ENCODE assay signal across 16 cellular contexts in the genomic region with DNA sequence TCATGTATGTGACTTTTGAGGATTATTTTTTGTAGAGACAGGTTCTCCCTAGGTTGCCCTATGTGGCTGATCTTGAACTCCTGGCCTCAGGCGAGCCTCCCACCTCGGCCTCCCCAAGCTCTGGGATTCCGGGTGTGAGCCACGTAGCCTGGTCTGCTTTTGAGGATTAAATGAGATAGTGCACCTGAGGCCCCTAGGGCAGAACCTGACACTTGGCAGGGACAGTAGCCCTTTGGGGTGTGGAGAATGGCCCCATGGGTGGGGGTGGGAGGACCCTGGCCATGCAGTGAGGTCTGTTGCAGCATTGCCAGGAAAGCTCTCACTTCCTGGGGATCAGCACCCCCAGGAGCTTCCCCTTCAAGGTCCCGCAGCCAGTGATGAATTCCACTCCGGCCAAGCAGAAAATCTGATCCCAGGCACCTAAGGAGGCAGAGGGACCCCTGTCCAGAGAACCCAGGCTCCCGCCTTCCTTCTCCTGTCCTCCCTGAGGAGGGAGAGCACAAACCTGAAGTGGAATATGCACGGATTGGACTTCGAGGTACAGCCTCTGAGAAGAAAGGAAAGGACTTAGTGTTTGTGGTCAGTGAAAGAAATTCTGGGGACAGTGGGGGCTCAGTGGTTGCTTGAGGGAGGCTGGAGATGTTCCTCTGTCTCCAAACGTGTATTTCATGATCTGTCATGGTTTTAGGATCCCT.
A peak's percentile ranks its signal among the peaks of the same experiment; 100 is the strongest.
DNase-seq lines count a peak whose midpoint lies in the region; TF ChIP-seq lines count a peak whose summit lies in the region.
"Had no signal": no experiment of that assay in that cellular context is flagged by ENCODE, and none has a peak within 500 bp of the region (broad histone marks: within the 10 kb centered on the region; RNA-seq: fewer than 3 reads in every experiment).

No MANE protein-coding gene starts in this region.

- no peaks in the 10 kb centered on the region for H3K4me1 Mint-ChIP-seq in activated CD4-positive, alpha-beta memory T cell treated with anti-CD3 and anti-CD28 coated beads, Interleukin-2, amount 10 ng/mL, durations not matched to agents 7 days and 5 days
- no peaks in the 10 kb centered on the region for H3K4me1 Mint-ChIP-seq in activated CD4-positive, alpha-beta memory T cell treated with anti-CD3 and anti-CD28 coated beads for 36 hours (ENCODE audit: low read depth)
- H3K4me1 Mint-ChIP-seq in type B pancreatic cell (ENCODE audit: unreplicated experiment): peaks cover 28% of the 10 kb centered on the region
- H3K4me1 Mint-ChIP-seq: naive thymus-derived CD8-positive, alpha-beta T cell had no signal

- POLR2A ChIA-PET in activated CD4-positive, alpha-beta memory T cell treated with anti-CD3 and anti-CD28 coated beads, Interleukin-2, amount 10 ng/mL, durations not matched to agents 7 days and 5 days (lab: Charles Lee): no interaction called here
- POLR2A ChIA-PET in activated CD4-positive, alpha-beta memory T cell treated with anti-CD3 and anti-CD28 coated beads for 36 hours (lab: Charles Lee): no interaction called here

- no peak overlapping the region for H4K91ac ChIP-seq in mesenchymal stem cell (ENCODE audit: low read length)

- H3K27me3 ChIP-seq in mesenchymal stem cell (ENCODE audit: control insufficient read depth in 1 of 2, insufficient read depth in 1 of 2, low read length in 2 of 2): peaks cover 43 to 97% of the 10 kb centered on the region in 2 experiments

- peaks cover 36% of the 10 kb centered on the region for H3K27me3 Mint-ChIP-seq in activated CD4-positive, alpha-beta memory T cell treated with anti-CD3 and anti-CD28 coated beads, Interleukin-2, amount 10 ng/mL, durations not matched to agents 7 days and 5 days
- peaks cover 39% of the 10 kb centered on the region for H3K27me3 Mint-ChIP-seq in activated CD4-positive, alpha-beta memory T cell treated with anti-CD3 and anti-CD28 coated beads for 36 hours
- H3K27me3 Mint-ChIP-seq in type B pancreatic cell: peaks cover 28% of the 10 kb centered on the region

- peak overlapping the region; percentile 40 for H2AK5ac ChIP-seq in mesenchymal stem cell (ENCODE audit: low read length, severe bottlenecking)

- H3K79me1 ChIP-seq in mesenchymal stem cell (replicated peaks; ENCODE audit: low read length, poor library complexity, severe bottlenecking): no peaks in the 10 kb centered on the region

- WGBS in mesenchymal stem cell: 73% methylated on average over 10 of the region's 10 CpGs

- no peak overlapping the region for H3K4ac ChIP-seq in mesenchymal stem cell (ENCODE audit: low read depth in 1 of 2, low read length in 2 of 2)

- H2BK5ac ChIP-seq in mesenchymal stem cell (ENCODE audit: low read depth, low read length, poor library complexity, severe bottlenecking): peak overlapping the region; percentile 36

- no peak overlapping the region for H3K23ac ChIP-seq in mesenchymal stem cell (ENCODE audit: low read length in 2 of 2)

- H3K9me3 Mint-ChIP-seq in activated CD4-positive, alpha-beta memory T cell treated with anti-CD3 and anti-CD28 coated beads, Interleukin-2, amount 10 ng/mL, durations not matched to agents 7 days and 5 days: no peaks in the 10 kb centered on the region
- no peaks in the 10 kb centered on the region for H3K9me3 Mint-ChIP-seq in activated CD4-positive, alpha-beta memory T cell treated with anti-CD3 and anti-CD28 coated beads for 36 hours
- no peaks in the 10 kb centered on the region for H3K9me3 Mint-ChIP-seq in type B pancreatic cell
- H3K9me3 Mint-ChIP-seq: naive thymus-derived CD8-positive, alpha-beta T cell; stimulated activated naive B cell treated with anti-CD40 and anti-IgM and Interleukin-4, amounts not matched to agents 10 μg/mL and 1 μg/mL and 100 μg/mL, for 72 hours had no signal

- no peak for TF ChIP-seq CTCF in type B pancreatic cell (conservative IDR thresholded peaks at IDR 0.05)

- no peaks in the 10 kb centered on the region for H3K36me3 Mint-ChIP-seq in activated CD4-positive, alpha-beta memory T cell treated with anti-CD3 and anti-CD28 coated beads, Interleukin-2, amount 10 ng/mL, durations not matched to agents 7 days and 5 days (ENCODE audit: low read depth)
- H3K36me3 Mint-ChIP-seq in activated CD4-positive, alpha-beta memory T cell treated with anti-CD3 and anti-CD28 coated beads for 36 hours: no peaks in the 10 kb centered on the region
- H3K36me3 Mint-ChIP-seq in type B pancreatic cell: no peaks in the 10 kb centered on the region
- H3K36me3 Mint-ChIP-seq: naive thymus-derived CD8-positive, alpha-beta T cell; stimulated activated naive B cell treated with anti-CD40 and anti-IgM and Interleukin-4, amounts not matched to agents 10 μg/mL and 1 μg/mL and 100 μg/mL, for 72 hours had no signal

- H3K27ac Mint-ChIP-seq in activated CD4-positive, alpha-beta memory T cell treated with anti-CD3 and anti-CD28 coated beads, Interleukin-2, amount 10 ng/mL, durations not matched to agents 7 days and 5 days: no peak overlapping the region
- H3K27ac Mint-ChIP-seq in activated CD4-positive, alpha-beta memory T cell treated with anti-CD3 and anti-CD28 coated beads for 36 hours: no peak overlapping the region
- peak overlapping the region; percentile 33 for H3K27ac Mint-ChIP-seq in type B pancreatic cell
- H3K27ac Mint-ChIP-seq: naive thymus-derived CD8-positive, alpha-beta T cell; stimulated activated naive B cell treated with anti-CD40 and anti-IgM and Interleukin-4, amounts not matched to agents 10 μg/mL and 1 μg/mL and 100 μg/mL, for 72 hours had no signal

- intact Hi-C loops in activated CD4-positive, alpha-beta memory T cell treated with anti-CD3 and anti-CD28 coated beads for 36 hours (cut with micrococcal nuclease): no loop called here

- peak; percentile 9 for DNase-seq in activated CD4-positive, alpha-beta memory T cell treated with anti-CD3 and anti-CD28 coated beads, Interleukin-2, amount 10 ng/mL, durations not matched to agents 7 days and 5 days
- no peak for DNase-seq in activated CD4-positive, alpha-beta memory T cell treated with anti-CD3 and anti-CD28 coated beads for 36 hours
- DNase-seq in cerebellum (ENCODE audit: low spot score): peak; percentile 53
- no peak for DNase-seq in mesenchymal stem cell
- DNase-seq in type B pancreatic cell (ENCODE audit: extremely low spot score, unreplicated experiment): peak; percentile 62
- no peak for DNase-seq in NCI-H526 treated with DMSO at 0.1 percent for 48 hours (lab: John Stamatoyannopoulos, UW)
- DNase-seq in HPDE6-E6E7 (ENCODE audit: extremely low spot score): no peak
- no peak for DNase-seq in NCI-H2107 treated with DMSO at 0.1 percent for 48 hours (lab: John Stamatoyannopoulos, UW; ENCODE audit: unreplicated experiment)
- DNase-seq: activated naive CD4-positive, alpha-beta T cell treated with Interleukin-2 at 50 U/mL for 16 hours; NCI-H1436; stimulated activated naive B cell treated with anti-CD40 and anti-IgM and Interleukin-4, amounts not matched to agents 10 μg/mL and 1 μg/mL and 100 μg/mL, for 72 hours had no signal

- H3K9me3 ChIP-seq in mesenchymal stem cell (ENCODE audit: control insufficient read depth, low read length): no peaks in the 10 kb centered on the region
- H3K9me3 ChIP-seq: BLaER1 treated with 17β-estradiol and CSF1 and Interleukin-3, amounts not matched to agents 10 nM and 100 nM; gastroesophageal sphincter; prostate gland had no signal

- peak overlapping the region; percentile 20 for H3K4me2 ChIP-seq in mesenchymal stem cell (ENCODE audit: low read length, poor library complexity, severe bottlenecking)
- H3K4me2 ChIP-seq: BLaER1 treated with 17β-estradiol and CSF1 and Interleukin-3, amounts not matched to agents 10 nM and 100 nM had no signal

- no peak overlapping the region for H3K18ac ChIP-seq in mesenchymal stem cell (ENCODE audit: low read depth in 1 of 2, low read length in 2 of 2)

- H2BK12ac ChIP-seq in mesenchymal stem cell (ENCODE audit: low read length in 2 of 2): no peak overlapping the region

- no peak overlapping the region for H3K9ac ChIP-seq in mesenchymal stem cell (ENCODE audit: low read length)
- H3K9ac ChIP-seq: BLaER1 treated with 17β-estradiol and CSF1 and Interleukin-3, amounts not matched to agents 10 nM and 100 nM had no signal

- H3K14ac ChIP-seq in mesenchymal stem cell (ENCODE audit: low read length in 2 of 2): no peak overlapping the region

- no peaks in the 10 kb centered on the region for H3K36me3 ChIP-seq in mesenchymal stem cell (ENCODE audit: control insufficient read depth in 1 of 2, insufficient read depth in 2 of 2, low read depth in 1 of 2, low read length in 2 of 2)
- H3K36me3 ChIP-seq: BLaER1 treated with 17β-estradiol and CSF1 and Interleukin-3, amounts not matched to agents 10 nM and 100 nM; gastroesophageal sphincter; prostate gland had no signal

- no peak overlapping the region for H4K8ac ChIP-seq in mesenchymal stem cell (ENCODE audit: low read length)

- no peak overlapping the region for H2BK15ac ChIP-seq in mesenchymal stem cell (ENCODE audit: low read depth, poor library complexity, severe bottlenecking)

- no peak overlapping the region for H3K4me3 Mint-ChIP-seq in activated CD4-positive, alpha-beta memory T cell treated with anti-CD3 and anti-CD28 coated beads, Interleukin-2, amount 10 ng/mL, durations not matched to agents 7 days and 5 days
- H3K4me3 Mint-ChIP-seq in activated CD4-positive, alpha-beta memory T cell treated with anti-CD3 and anti-CD28 coated beads for 36 hours: no peak overlapping the region
- H3K4me3 Mint-ChIP-seq in type B pancreatic cell: peak overlapping the region; percentile 40
- H3K4me3 Mint-ChIP-seq: naive thymus-derived CD8-positive, alpha-beta T cell; stimulated activated naive B cell treated with anti-CD40 and anti-IgM and Interleukin-4, amounts not matched to agents 10 μg/mL and 1 μg/mL and 100 μg/mL, for 72 hours had no signal

- no peak overlapping the region for H2AFZ ChIP-seq in mesenchymal stem cell (ENCODE audit: low read depth, low read length)

- no peak overlapping the region for H3K4me3 ChIP-seq in mesenchymal stem cell (ENCODE audit: insufficient read depth in 1 of 2, low read depth in 1 of 2, low read length in 2 of 2)
- H3K4me3 ChIP-seq: BLaER1 treated with 17β-estradiol and CSF1 and Interleukin-3, amounts not matched to agents 10 nM and 100 nM; gastroesophageal sphincter; lung; prostate gland had no signal

- H3K27ac ChIP-seq in mesenchymal stem cell (ENCODE audit: low read length, poor library complexity, severe bottlenecking): peak overlapping the region; percentile 81
- H3K27ac ChIP-seq: BLaER1 treated with 17β-estradiol and CSF1 and Interleukin-3, amounts not matched to agents 10 nM and 100 nM; gastroesophageal sphincter; prostate gland had no signal

- CTCF ChIA-PET in activated CD4-positive, alpha-beta memory T cell treated with anti-CD3 and anti-CD28 coated beads, Interleukin-2, amount 10 ng/mL, durations not matched to agents 7 days and 5 days (lab: Charles Lee): interaction anchor here (1.4 kb wide), 1 partner anchor 76 kb away, joined by 3 read pairs; no protein-coding TSS in a partner anchor
- CTCF ChIA-PET in activated CD4-positive, alpha-beta memory T cell treated with anti-CD3 and anti-CD28 coated beads for 36 hours (lab: Charles Lee): interaction anchor here (0.7 kb wide), 1 partner anchor 76 kb away, joined by 3 read pairs; no protein-coding TSS in a partner anchor

- no peak overlapping the region for H2BK120ac ChIP-seq in mesenchymal stem cell (ENCODE audit: low read depth, low read length)

- H3K4me1 ChIP-seq in mesenchymal stem cell (ENCODE audit: control insufficient read depth, insufficient read depth, low read depth, low read length): peaks cover 45% of the 10 kb centered on the region
- H3K4me1 ChIP-seq: gastroesophageal sphincter, prostate gland had no signal

Comparison
In these comparisons a context has a peak if more than half of its experiments do, and no peak if none do; other contexts are left out.
1. DNase-seq: peak in activated CD4-positive, alpha-beta memory T cell treated with anti-CD3 and anti-CD28 coated beads, Interleukin-2, amount 10 ng/mL, durations not matched to agents 7 days and 5 days (single experiment), cerebellum (single experiment) and type B pancreatic cell (single experiment); none in activated CD4-positive, alpha-beta memory T cell treated with anti-CD3 and anti-CD28 coated beads for 36 hours (single experiment), mesenchymal stem cell (single experiment), NCI-H526 treated with DMSO at 0.1 percent for 48 hours (single experiment), HPDE6-E6E7 (single experiment) and NCI-H2107 treated with DMSO at 0.1 percent for 48 hours (single experiment).